Comparison of ENCODE assay signal across 17 cellular contexts in genomic region chr17:55320594-55321506, GRCh38. TPM values are rescaled to one million over a fixed set of nuclear protein-coding genes. Genes with fewer than 3 reads are reported as not detected.
A peak's percentile ranks its signal among the peaks of the same experiment; 100 is the strongest.
DNase-seq lines count a peak whose midpoint lies in the region; ATAC-seq and TF ChIP-seq lines count a peak whose summit lies in the region.
"Had no signal": no experiment of that assay in that cellular context is flagged by ENCODE, and none has a peak within 500 bp of the region (broad histone marks: within the 10 kb centered on the region; RNA-seq: fewer than 3 reads in every experiment).

No MANE protein-coding gene starts in this region.

- DNase-seq in Daoy (ENCODE audit: low read depth) = peak; percentile 4
- DNase-seq in RWPE2 (ENCODE audit: low spot score) = no peak
- DNase-seq in foreskin keratinocyte = peak; percentile 54 to 79
- peak; percentile 35 to 85 for DNase-seq in psoas muscle
- no peak for DNase-seq in activated CD8-positive, alpha-beta memory T cell treated with anti-CD3 and anti-CD28 coated beads, Interleukin-2, amount 10 ng/mL, durations not matched to agents 7 days and 5 days
- DNase-seq in RKO (ENCODE audit: low spot score) = no peak
- no peak for DNase-seq in activated T-helper 2 cell treated with anti-CD3 and anti-CD28 coated beads, Interferon-gamma antibody, Interleukin-2, Interleukin-4, amounts not matched to agents 10 μg/mL and 5 μg/mL and 100 μg/mL, durations not matched to agents 14 hours and 24 hours and 36 hours (ENCODE audit: low spot score)
- no peak for DNase-seq in NK-92 treated with Interleukin-12 subunit alpha and Interleukin-12 subunit beta, amount 100 ng/mL, for 24 hours (lab: John Stamatoyannopoulos, UW)
- DNase-seq: activated CD4-positive, alpha-beta T cell treated with anti-CD3 and anti-CD28 coated beads for 1 hour; activated CD8-positive, alpha-beta memory T cell treated with anti-CD3 and anti-CD28 coated beads, Interleukin-2, amount 50 U/mL, for 4 hours; activated naive CD4-positive, alpha-beta T cell treated with anti-CD3 and anti-CD28 coated beads, Interleukin-2, amount 10 ng/mL, durations not matched to agents 7 days and 5 days; AML-193; NCI-H1105 treated with DMSO at 0.1 percent for 48 hours; PC-9; stimulated activated naive CD4-positive, alpha-beta T cell treated with Interleukin-2 at 50 U/mL for 16 hours had no signal

- peaks cover 4% of the 10 kb centered on the region for H3K4me1 ChIP-seq in RWPE2 (ENCODE audit: insufficient read depth, poor library complexity, severe bottlenecking)
- H3K4me1 ChIP-seq in foreskin keratinocyte = no peaks in the 10 kb centered on the region
- peaks cover 15% of the 10 kb centered on the region for H3K4me1 ChIP-seq in psoas muscle

- no peak overlapping the region for H3K27ac Mint-ChIP-seq in activated CD8-positive, alpha-beta memory T cell treated with anti-CD3 and anti-CD28 coated beads, Interleukin-2, amount 10 ng/mL, durations not matched to agents 7 days and 5 days
- no peak overlapping the region for H3K27ac Mint-ChIP-seq in activated T-helper 2 cell treated with anti-CD3 and anti-CD28 coated beads, Interferon-gamma antibody, Interleukin-2, Interleukin-4, amounts not matched to agents 10 μg/mL and 5 μg/mL and 100 μg/mL, durations not matched to agents 14 hours and 24 hours and 36 hours
- H3K27ac Mint-ChIP-seq: activated naive CD4-positive, alpha-beta T cell treated with anti-CD3 and anti-CD28 coated beads, Interleukin-2, amount 10 ng/mL, durations not matched to agents 7 days and 5 days; natural killer cell treated with Interleukin-12 subunit alpha and Interleukin-12 subunit beta and Interleukin-15 and Interleukin-18, amount 100 ng/mL, for 72 hours had no signal

- ATAC-seq in RWPE2 (ENCODE audit: low read depth) (peak; percentile 60), foreskin keratinocyte (peak; percentile 65), psoas muscle (peak; percentile 88 to 98 (median 94))
- no peak for ATAC-seq in activated CD8-positive, alpha-beta memory T cell treated with anti-CD3 and anti-CD28 coated beads, Interleukin-2, amount 10 ng/mL, durations not matched to agents 7 days and 5 days

- WGBS in psoas muscle, 3 donors = 57 to 66% (median 57%) methylated on average over 24 of the region's 24 CpGs

- intact Hi-C loops in psoas muscle (cut with DNase I) = no loop called here
- intact Hi-C loops in activated T-helper 2 cell treated with anti-CD3 and anti-CD28 coated beads, Interferon-gamma antibody, Interleukin-2, Interleukin-4, amounts not matched to agents 10 μg/mL and 5 μg/mL and 100 μg/mL, durations not matched to agents 14 hours and 24 hours and 36 hours (cut with micrococcal nuclease) = no loop called here

- H3K27ac ChIP-seq in RWPE2 (ENCODE audit: poor library complexity, severe bottlenecking) (no peak overlapping the region), foreskin keratinocyte (no peak overlapping the region), psoas muscle (peak overlapping the region; percentile 76)
- H3K27ac ChIP-seq: cardiac muscle cell, PC-9 had no signal

- H3K27me3 Mint-ChIP-seq in activated CD8-positive, alpha-beta memory T cell treated with anti-CD3 and anti-CD28 coated beads, Interleukin-2, amount 10 ng/mL, durations not matched to agents 7 days and 5 days = no peaks in the 10 kb centered on the region
- no peaks in the 10 kb centered on the region for H3K27me3 Mint-ChIP-seq in activated T-helper 2 cell treated with anti-CD3 and anti-CD28 coated beads, Interferon-gamma antibody, Interleukin-2, Interleukin-4, amounts not matched to agents 10 μg/mL and 5 μg/mL and 100 μg/mL, durations not matched to agents 14 hours and 24 hours and 36 hours (ENCODE audit: low read depth)
- H3K27me3 Mint-ChIP-seq: natural killer cell treated with Interleukin-12 subunit alpha and Interleukin-12 subunit beta and Interleukin-15 and Interleukin-18, amount 100 ng/mL, for 72 hours had no signal

- H3K9me3 ChIP-seq in RWPE2 (ENCODE audit: severe bottlenecking) = no peaks in the 10 kb centered on the region
- no peaks in the 10 kb centered on the region for H3K9me3 ChIP-seq in psoas muscle

- TF ChIP-seq CTCF in RWPE2 (IDR thresholded peaks at IDR 0.05; ENCODE audit: poor library complexity, severe bottlenecking) (no peak), foreskin keratinocyte (conservative IDR thresholded peaks at IDR 0.05) (peak; percentile 25), psoas muscle (IDR thresholded peaks at IDR 0.05) (no peak)

- H3K36me3 ChIP-seq in RWPE2 (ENCODE audit: low read depth) (no peaks in the 10 kb centered on the region), psoas muscle (ENCODE audit: insufficient read depth in 1 of 2, low read depth in 1 of 2) (no peaks in the 10 kb centered on the region)
- H3K36me3 ChIP-seq: cardiac muscle cell had no signal

- H3K4me1 Mint-ChIP-seq in activated CD8-positive, alpha-beta memory T cell treated with anti-CD3 and anti-CD28 coated beads, Interleukin-2, amount 10 ng/mL, durations not matched to agents 7 days and 5 days = peaks cover under 1% of the 10 kb centered on the region
- peaks cover 3% of the 10 kb centered on the region for H3K4me1 Mint-ChIP-seq in activated T-helper 2 cell treated with anti-CD3 and anti-CD28 coated beads, Interferon-gamma antibody, Interleukin-2, Interleukin-4, amounts not matched to agents 10 μg/mL and 5 μg/mL and 100 μg/mL, durations not matched to agents 14 hours and 24 hours and 36 hours (ENCODE audit: low read depth)
- H3K4me1 Mint-ChIP-seq: activated naive CD4-positive, alpha-beta T cell treated with anti-CD3 and anti-CD28 coated beads, Interleukin-2, amount 10 ng/mL, durations not matched to agents 7 days and 5 days had no signal

- H3K4me3 Mint-ChIP-seq in activated CD8-positive, alpha-beta memory T cell treated with anti-CD3 and anti-CD28 coated beads, Interleukin-2, amount 10 ng/mL, durations not matched to agents 7 days and 5 days = no peak overlapping the region
- no peak overlapping the region for H3K4me3 Mint-ChIP-seq in activated T-helper 2 cell treated with anti-CD3 and anti-CD28 coated beads, Interferon-gamma antibody, Interleukin-2, Interleukin-4, amounts not matched to agents 10 μg/mL and 5 μg/mL and 100 μg/mL, durations not matched to agents 14 hours and 24 hours and 36 hours (ENCODE audit: low read depth)
- H3K4me3 Mint-ChIP-seq: activated naive CD4-positive, alpha-beta T cell treated with anti-CD3 and anti-CD28 coated beads, Interleukin-2, amount 10 ng/mL, durations not matched to agents 7 days and 5 days; natural killer cell treated with Interleukin-12 subunit alpha and Interleukin-12 subunit beta and Interleukin-15 and Interleukin-18, amount 100 ng/mL, for 72 hours had no signal

- H3K27me3 ChIP-seq in RWPE2 (ENCODE audit: insufficient read depth, poor library complexity, severe bottlenecking) (no peaks in the 10 kb centered on the region), foreskin keratinocyte (no peaks in the 10 kb centered on the region), psoas muscle (ENCODE audit: insufficient read depth in 3 of 3, low read length in 2 of 3) (no peaks in the 10 kb centered on the region)
- H3K27me3 ChIP-seq: cardiac muscle cell had no signal

- H3K36me3 Mint-ChIP-seq in activated CD8-positive, alpha-beta memory T cell treated with anti-CD3 and anti-CD28 coated beads, Interleukin-2, amount 10 ng/mL, durations not matched to agents 7 days and 5 days = peaks cover 6% of the 10 kb centered on the region
- H3K36me3 Mint-ChIP-seq in activated T-helper 2 cell treated with anti-CD3 and anti-CD28 coated beads, Interferon-gamma antibody, Interleukin-2, Interleukin-4, amounts not matched to agents 10 μg/mL and 5 μg/mL and 100 μg/mL, durations not matched to agents 14 hours and 24 hours and 36 hours (ENCODE audit: low read depth) = peaks cover 3% of the 10 kb centered on the region
- H3K36me3 Mint-ChIP-seq: activated naive CD4-positive, alpha-beta T cell treated with anti-CD3 and anti-CD28 coated beads, Interleukin-2, amount 10 ng/mL, durations not matched to agents 7 days and 5 days; natural killer cell treated with Interleukin-12 subunit alpha and Interleukin-12 subunit beta and Interleukin-15 and Interleukin-18, amount 100 ng/mL, for 72 hours had no signal

- H3K9me3 Mint-ChIP-seq in activated CD8-positive, alpha-beta memory T cell treated with anti-CD3 and anti-CD28 coated beads, Interleukin-2, amount 10 ng/mL, durations not matched to agents 7 days and 5 days (ENCODE audit: low read depth) = no peaks in the 10 kb centered on the region
- no peaks in the 10 kb centered on the region for H3K9me3 Mint-ChIP-seq in activated T-helper 2 cell treated with anti-CD3 and anti-CD28 coated beads, Interferon-gamma antibody, Interleukin-2, Interleukin-4, amounts not matched to agents 10 μg/mL and 5 μg/mL and 100 μg/mL, durations not matched to agents 14 hours and 24 hours and 36 hours
- H3K9me3 Mint-ChIP-seq: activated naive CD4-positive, alpha-beta T cell treated with anti-CD3 and anti-CD28 coated beads, Interleukin-2, amount 10 ng/mL, durations not matched to agents 7 days and 5 days; natural killer cell treated with Interleukin-12 subunit alpha and Interleukin-12 subunit beta and Interleukin-15 and Interleukin-18, amount 100 ng/mL, for 72 hours had no signal

- CTCF ChIA-PET in activated CD8-positive, alpha-beta memory T cell treated with anti-CD3 and anti-CD28 coated beads, Interleukin-2, amount 10 ng/mL, durations not matched to agents 7 days and 5 days (lab: Charles Lee) = no interaction called here

- H3K4me3 ChIP-seq in RWPE2 (ENCODE audit: severe bottlenecking) = no peak overlapping the region
- H3K4me3 ChIP-seq in psoas muscle = peak overlapping the region; percentile 50
- H3K4me3 ChIP-seq: cardiac muscle cell, PC-9 had no signal

RNA-seq across cellular contexts. Expression of gene HLF, which starts 56.1 kb away (rescaled TPM):
- total RNA-seq in Daoy (2014; rRNA removed; shearing (Covaris generic)) = 0.57 and 0.80 TPM in 2 replicates
- total RNA-seq in foreskin keratinocyte (0.04 TPM in 1 of 2 replicates, not detected in the other), psoas muscle (1 to 10 TPM; 3.7 to 5.0 (median 4.4) TPM)
- polyA plus RNA-seq in foreskin keratinocyte (not detected in 2 replicates), psoas muscle (1 to 10 TPM in 2 of 3 donors, under 1 TPM in 1; 0.59 to 3.0 (median 1.6) TPM)
- total RNA-seq in activated CD8-positive, alpha-beta memory T cell treated with anti-CD3 and anti-CD28 coated beads, Interleukin-2, amount 10 ng/mL, durations not matched to agents 7 days and 5 days = 1 to 10 TPM; 2.5 to 2.6 TPM
- 4.5 and 5.1 TPM in 2 replicates for total RNA-seq in activated T-helper 2 cell treated with anti-CD3 and anti-CD28 coated beads, Interferon-gamma antibody, Interleukin-2, Interleukin-4, amounts not matched to agents 10 μg/mL and 5 μg/mL and 100 μg/mL, durations not matched to agents 14 hours and 24 hours and 36 hours
- total RNA-seq: PC-9 had no signal

Comparison
In these comparisons a context has a peak if more than half of its experiments do, and no peak if none do; other contexts are left out.
1. DNase-seq: peak in Daoy (single experiment), foreskin keratinocyte (2 of 2) and psoas muscle (2 of 2); none in RWPE2 (single experiment), activated CD8-positive, alpha-beta memory T cell treated with anti-CD3 and anti-CD28 coated beads, Interleukin-2, amount 10 ng/mL, durations not matched to agents 7 days and 5 days (single experiment), RKO (single experiment), activated T-helper 2 cell treated with anti-CD3 and anti-CD28 coated beads, Interferon-gamma antibody, Interleukin-2, Interleukin-4, amounts not matched to agents 10 μg/mL and 5 μg/mL and 100 μg/mL, durations not matched to agents 14 hours and 24 hours and 36 hours (single experiment) and NK-92 treated with Interleukin-12 subunit alpha and Interleukin-12 subunit beta, amount 100 ng/mL, for 24 hours (single experiment).